In the genomic region with DNA sequence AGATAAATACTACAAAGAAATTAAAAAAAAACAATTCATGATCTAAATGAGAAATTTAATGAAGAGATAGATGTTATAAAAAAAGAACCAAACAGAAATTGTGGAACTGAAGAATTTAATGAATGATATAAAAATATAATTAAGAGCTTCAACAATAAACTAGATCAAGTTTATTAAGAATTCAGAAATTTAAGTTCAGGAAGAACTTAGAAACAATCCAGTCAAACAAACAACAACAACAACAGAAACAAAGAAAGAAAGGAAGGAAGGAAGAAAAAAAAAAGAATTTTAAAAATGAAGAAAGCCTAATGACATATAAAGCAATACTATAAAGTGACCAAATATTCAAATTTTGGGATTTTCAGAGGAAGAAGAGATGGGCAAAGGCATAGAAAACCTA, we compare ENCODE assay signal across 21 cellular contexts.
"Had no signal": no experiment of that assay in that cellular context is flagged by ENCODE, and none has a peak within 500 bp of the region (broad histone marks: within the 10 kb centered on the region; RNA-seq: fewer than 3 reads in every experiment).

No MANE protein-coding gene starts in this region.

- DNase-seq: IMR-90, Kasumi-1, MM.1S, NCI-H1092 treated with DMSO at 0.1 percent for 48 hours, NCI-H1436, NCI-H187, NCI-H2029, NCI-H2081 treated with DMSO at 0.1 percent for 48 hours, NCI-H2171, NCI-H226, NCI-H446, NCI-H510A, NCI-H524 treated with DMSO at 0.1 percent for 48 hours, NCI-H69, NCI-H774, SHP77, SK-N-SH had no signal

- ATAC-seq: HepG2, Panc1 had no signal

- H3K9ac ChIP-seq: KMS-11, SK-N-SH had no signal

- FAIRE-seq: HepG2 had no signal

- H3K4me2 ChIP-seq: KMS-11, SK-N-SH had no signal

- H3K27ac ChIP-seq: KMS-11, RWPE1 had no signal
